ENCODE assay signal across 1 cellular context in genomic region chr4:77921701-77922100, GRCh38.
TF ChIP-seq lines count a peak whose summit lies in the region.

No MANE protein-coding gene starts in this region.

TF ChIP-seq in GM23338, 12 proteins besides CTCF, POLR2A, EP300 and RAD21 (continued from another document):
- no peak for TF ChIP-seq ZNF462 (CRISPR knock-in tag; IDR thresholded peaks at IDR 0.05)
- no peak for TF ChIP-seq STAT1 (IDR thresholded peaks at IDR 0.05; ENCODE audit: unreplicated experiment)
- no peak for TF ChIP-seq CREB1 (CRISPR knock-in tag; IDR thresholded peaks at IDR 0.05; ENCODE audit: low read depth)
- TF ChIP-seq JUNB (IDR thresholded peaks at IDR 0.05; ENCODE audit: unreplicated experiment), result no peak
- TF ChIP-seq REST (IDR thresholded peaks at IDR 0.05; ENCODE audit: unreplicated experiment), result no peak
